ENCODE assay signal across 1 cellular context in the genomic region with DNA sequence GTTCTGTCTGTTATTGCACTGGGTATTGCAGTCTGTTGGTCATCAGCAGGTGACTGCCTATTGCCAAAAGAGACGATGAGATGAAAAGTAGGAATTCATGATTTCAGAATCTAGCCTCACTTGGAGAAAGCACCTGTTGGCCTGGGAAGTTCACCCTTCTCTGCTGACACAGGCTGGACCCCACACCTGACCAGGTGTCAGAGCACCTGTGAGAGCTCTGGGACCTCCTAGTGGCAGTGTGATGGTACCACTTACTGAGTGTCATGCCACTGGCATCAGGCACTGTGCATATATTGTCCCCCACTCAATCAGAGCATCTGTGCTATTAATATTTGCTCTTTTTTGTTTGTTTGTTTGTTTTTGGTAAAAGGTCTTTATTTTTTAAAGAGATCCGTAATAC.
TF ChIP-seq lines count a peak whose summit lies in the region.

No MANE protein-coding gene starts in this region.

TF ChIP-seq in H1, 55 proteins besides CTCF, POLR2A, EP300 and RAD21 (continued from another document):
- TF ChIP-seq SP1 (IDR thresholded peaks at IDR 0.05; ENCODE audit: low read depth, low read length) (no peak), TCF12 (IDR thresholded peaks at IDR 0.05; ENCODE audit: low read depth, low read length) (no peak), CEBPB (IDR thresholded peaks at IDR 0.05; ENCODE audit: low read depth, low read length) (no peak), CBX5 (IDR thresholded peaks at IDR 0.05; ENCODE audit: low read depth, low read length) (no peak), RXRA (IDR thresholded peaks at IDR 0.05; ENCODE audit: insufficient read depth, low read depth, low read length) (no peak), FOSL1 (IDR thresholded peaks at IDR 0.05; ENCODE audit: insufficient read depth, low read depth, low read length) (no peak)
